Comparison of ENCODE assay signal across 1 cellular context in genomic region chr11:121394785-121395184, GRCh38.
TF ChIP-seq lines count a peak whose summit lies in the region.

No MANE protein-coding gene starts in this region.

TF ChIP-seq in H1, 55 proteins besides CTCF, POLR2A, EP300 and RAD21:
- TF ChIP-seq RNF2 (IDR thresholded peaks at IDR 0.05; ENCODE audit: borderline replicate concordance, low read depth, low read length, missing control alignments, poor library complexity, severe bottlenecking) (no peak), RFX5 (IDR thresholded peaks at IDR 0.05; ENCODE audit: borderline replicate concordance, low read depth, low read length) (no peak), BACH1 (IDR thresholded peaks at IDR 0.05; ENCODE audit: low read length) (no peak), ZNF274 (IDR thresholded peaks at IDR 0.05; ENCODE audit: borderline replicate concordance, extremely low read depth, low read length) (no peak), JUND (IDR thresholded peaks at IDR 0.05; ENCODE audit: low read length) (no peak), RXRA (IDR thresholded peaks at IDR 0.05; ENCODE audit: insufficient read depth, low read depth, low read length) (no peak)
